In genomic region chr5:139403418-139403786, GRCh38 we compare ENCODE assay signal across 8 cellular contexts. TPM values are rescaled to one million over a fixed set of nuclear protein-coding genes. Genes with fewer than 3 reads are reported as not detected.
DNase-seq lines count a peak whose midpoint lies in the region; ATAC-seq and TF ChIP-seq lines count a peak whose summit lies in the region.

No MANE protein-coding gene starts in this region.

- no peak for DNase-seq in activated CD4-positive, alpha-beta T cell treated with anti-CD3 and anti-CD28 coated beads, Interleukin-2, amount 10 ng/mL, durations not matched to agents 24 days and 14 days
- no peak for DNase-seq in activated CD4-positive, alpha-beta T cell treated with anti-CD3 and anti-CD28 coated beads for 1 hour
- DNase-seq in adrenal gland (no peak), left colon (no peak), tibial artery (no peak), anterior cingulate cortex (lab: John Stamatoyannopoulos, UW) (no peak), NCI-H2227 (lab: John Stamatoyannopoulos, UW; ENCODE audit: unreplicated experiment) (no peak)

- 14 to 21% (median 16%) methylated on average over 5 to 7 of the region's 7 CpGs for WGBS in adrenal gland, 4 donors

- H3K27me3 Mint-ChIP-seq in activated CD4-positive, alpha-beta T cell treated with anti-CD3 and anti-CD28 coated beads, Interleukin-2, amount 10 ng/mL, durations not matched to agents 24 days and 14 days, result no peaks in the 10 kb centered on the region

- H3K36me3 ChIP-seq in adrenal gland (replicated peaks in 1 of 2) (no peaks in the 10 kb centered on the region), tibial artery (no peaks in the 10 kb centered on the region)

- intact Hi-C loops in activated CD4-positive, alpha-beta T cell treated with anti-CD3 and anti-CD28 coated beads, Interleukin-2, amount 10 ng/mL, durations not matched to agents 24 days and 14 days (cut with micrococcal nuclease), result loop anchor here (5.0 to 10.0 kb wide), 2 partner anchors 826 to 1069 kb away; partner anchors contain the start of genes CDC25C, FAM53C and HSPA9
- intact Hi-C loops in adrenal gland (cut with DNase I), result no loop called here
- intact Hi-C loops in left colon (cut with DNase I, micrococcal nuclease), result no loop called here
- intact Hi-C loops in tibial artery (cut with DNase I; ENCODE audit: low total_unique reads), result no loop called here

- H3K4me1 ChIP-seq in adrenal gland (replicated peaks in 1 of 2) (peaks cover 4 to 14% of the 10 kb centered on the region in 2 donors), tibial artery (peaks cover 0 to 15% (median 10%) of the 10 kb centered on the region in 4 donors)

- no peaks in the 10 kb centered on the region for H3K27me3 ChIP-seq in adrenal gland
- H3K27me3 ChIP-seq in tibial artery, result no peaks in the 10 kb centered on the region

- peak overlapping the region; percentile 99 for H3K27ac Mint-ChIP-seq in activated CD4-positive, alpha-beta T cell treated with anti-CD3 and anti-CD28 coated beads, Interleukin-2, amount 10 ng/mL, durations not matched to agents 24 days and 14 days

- H3K4me3 ChIP-seq in adrenal gland, result peak overlapping the region in 2 of 4 donors; percentile 33 to 58
- H3K4me3 ChIP-seq in tibial artery, result peak overlapping the region; percentile 54 to 59

- H3K27ac ChIP-seq in adrenal gland, result peak overlapping the region; percentile 74 to 98 (median 93)
- H3K27ac ChIP-seq in tibial artery, result peak overlapping the region; percentile 88 to 90

- ATAC-seq in left colon (peak; percentile 9), GM21367 (IDR thresholded peaks at IDR 0.05; ENCODE audit: unreplicated experiment) (no peak)

- no peak for TF ChIP-seq POLR2A in adrenal gland (IDR thresholded peaks at IDR 0.05)

- no peaks in the 10 kb centered on the region for H3K9me3 Mint-ChIP-seq in activated CD4-positive, alpha-beta T cell treated with anti-CD3 and anti-CD28 coated beads, Interleukin-2, amount 10 ng/mL, durations not matched to agents 24 days and 14 days

- peak overlapping the region; percentile 87 for H3K4me3 Mint-ChIP-seq in activated CD4-positive, alpha-beta T cell treated with anti-CD3 and anti-CD28 coated beads, Interleukin-2, amount 10 ng/mL, durations not matched to agents 24 days and 14 days

- H3K36me3 Mint-ChIP-seq in activated CD4-positive, alpha-beta T cell treated with anti-CD3 and anti-CD28 coated beads, Interleukin-2, amount 10 ng/mL, durations not matched to agents 24 days and 14 days (ENCODE audit: low read depth), result peaks cover 11% of the 10 kb centered on the region

- H3K9me3 ChIP-seq in adrenal gland (replicated peaks in 1 of 3) (no peaks in the 10 kb centered on the region), tibial artery (no peaks in the 10 kb centered on the region)

- TF ChIP-seq CTCF in adrenal gland (IDR thresholded peaks at IDR 0.05) (no peak), tibial artery (IDR thresholded peaks at IDR 0.05) (no peak)

- H3K4me1 Mint-ChIP-seq in activated CD4-positive, alpha-beta T cell treated with anti-CD3 and anti-CD28 coated beads, Interleukin-2, amount 10 ng/mL, durations not matched to agents 24 days and 14 days, result peaks cover 37% of the 10 kb centered on the region

RNA-seq across cellular contexts. Expression of gene SPATA24, which starts 0.5 kb away (rescaled TPM):
- 4.2 TPM in 2 replicates for total RNA-seq in activated CD4-positive, alpha-beta T cell treated with anti-CD3 and anti-CD28 coated beads, Interleukin-2, amount 10 ng/mL, durations not matched to agents 24 days and 14 days
- total RNA-seq in adrenal gland, result 100 to 1,000 TPM in 1 of 8 donors, 10 to 100 TPM in 3, 1 to 10 TPM in 4; 4.6 to 124 (median 8.5) TPM
- polyA plus RNA-seq in adrenal gland, result 10 to 100 TPM in 2 of 3 donors, 1 to 10 TPM in 1; 9.6 to 21.5 (median 11.7) TPM
- total RNA-seq in left colon, result 1 to 10 TPM; 3.6 to 3.8 TPM

RNA-seq across cellular contexts. Expression of gene PROB1, which starts 8.5 kb away (rescaled TPM):
- 8.4 and 9.2 TPM in 2 replicates for total RNA-seq in activated CD4-positive, alpha-beta T cell treated with anti-CD3 and anti-CD28 coated beads, Interleukin-2, amount 10 ng/mL, durations not matched to agents 24 days and 14 days
- total RNA-seq in adrenal gland (10 to 100 TPM in 4 of 8 donors, 1 to 10 TPM in 4; 6.7 to 24.4 (median 11.3) TPM), left colon (under 1 TPM; 0.42 to 0.55 TPM)
- 1 to 10 TPM; 3.1 to 4.2 (median 4.0) TPM for polyA plus RNA-seq in adrenal gland

RNA-seq across cellular contexts. Expression of gene MZB1, which starts 13.7 kb away (rescaled TPM):
- total RNA-seq in activated CD4-positive, alpha-beta T cell treated with anti-CD3 and anti-CD28 coated beads, Interleukin-2, amount 10 ng/mL, durations not matched to agents 24 days and 14 days, result 28.3 and 29.1 TPM in 2 replicates
- total RNA-seq in adrenal gland (1 to 10 TPM in 2 of 8 donors, under 1 TPM in 3, not detected in 3; 0.35 to 1.7 (median 0.95) TPM), left colon (10 to 100 TPM in 1 of 2 donors, 1 to 10 TPM in 1; 6.0 to 36.9 TPM)
- 1 to 10 TPM in 2 of 3 donors, under 1 TPM in 1; 0.57 to 7.7 (median 4.3) TPM for polyA plus RNA-seq in adrenal gland

RNA-seq across cellular contexts. Expression of gene SLC23A1, which starts 20.3 kb away (rescaled TPM):
- total RNA-seq in activated CD4-positive, alpha-beta T cell treated with anti-CD3 and anti-CD28 coated beads, Interleukin-2, amount 10 ng/mL, durations not matched to agents 24 days and 14 days, result 1.8 and 2.1 TPM in 2 replicates
- total RNA-seq in adrenal gland (under 1 TPM in 3 of 8 donors, not detected in 5; 0.14 to 0.46 (median 0.14) TPM), left colon (1 to 10 TPM; 4.8 to 5.9 TPM)
- polyA plus RNA-seq in adrenal gland, result not detected

RNA-seq across cellular contexts. Expression of gene DNAJC18, which starts 35.9 kb away (rescaled TPM):
- 34.2 and 38.6 TPM in 2 replicates for total RNA-seq in activated CD4-positive, alpha-beta T cell treated with anti-CD3 and anti-CD28 coated beads, Interleukin-2, amount 10 ng/mL, durations not matched to agents 24 days and 14 days
- total RNA-seq in adrenal gland (10 to 100 TPM in 4 of 8 donors, 1 to 10 TPM in 4; 6.5 to 16.2 (median 9.6) TPM), left colon (1 to 10 TPM; 2.4 to 4.6 TPM)
- 1 to 10 TPM; 4.9 to 8.1 (median 5.9) TPM for polyA plus RNA-seq in adrenal gland
